1 cellular context compared by ENCODE assay signal in the genomic region with DNA sequence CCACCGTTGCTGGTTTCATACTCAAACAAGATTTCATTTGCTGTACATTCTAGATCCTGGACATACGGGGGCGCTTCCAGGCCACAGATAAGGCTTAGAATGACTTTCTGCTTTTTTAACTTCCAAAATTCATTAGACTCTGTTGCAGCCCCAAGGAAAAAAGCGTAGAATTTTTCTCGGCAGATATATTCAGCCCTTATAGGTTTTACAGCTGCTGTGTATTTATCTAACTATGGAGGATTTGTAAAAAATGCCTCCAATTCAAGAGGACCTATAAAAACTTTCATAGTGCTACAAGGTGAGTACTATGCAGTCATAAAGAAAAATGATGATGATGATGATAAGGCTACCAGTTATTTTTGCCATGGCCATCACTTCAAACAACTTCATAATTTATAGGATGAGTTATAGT.
TF ChIP-seq lines count a peak whose summit lies in the region.

No MANE protein-coding gene starts in this region.

TF ChIP-seq in K562, 482 proteins besides CTCF, POLR2A, EP300 and RAD21 (continues in another document):
- TF ChIP-seq RBM25 (IDR thresholded peaks at IDR 0.05; ENCODE audit: low read depth, low read length, severe bottlenecking) (peak; percentile 46), CBX3 (IDR thresholded peaks at IDR 0.05; ENCODE audit: borderline replicate concordance in 1 of 2, low read length in 2 of 2) (0 out of 3 replicates have a peak, but pooled peaks of 1 of the 2 experiments have one; percentile 49), SIN3B (IDR thresholded peaks at IDR 0.05; ENCODE audit: low read depth) (no peak), GATA2 (CRISPR knock-in tag; IDR thresholded peaks at IDR 0.05) (0 out of 2 replicates have a peak, but pooled peaks have one; percentile 24), SMARCA4 (IDR thresholded peaks at IDR 0.05) (peak; percentile 50; the same call in 1 of the 2 replicates), SMC3 (conservative IDR thresholded peaks at IDR 0.05; ENCODE audit: insufficient read depth, low read depth, low read length) (peak; percentile 74), EP400 (IDR thresholded peaks at IDR 0.05) (peak; percentile 30), RCOR1 (IDR thresholded peaks at IDR 0.05; ENCODE audit: borderline replicate concordance in 1 of 2, low read depth in 2 of 2, low read length in 2 of 2) (peak in 1 of 2 experiments; percentile 25; a peak in 1 of 4 replicates), ZEB2 (IDR thresholded peaks at IDR 0.05) (0 out of 2 replicates have a peak, but pooled peaks have one; percentile 18), ZNF146 (CRISPR knock-in tag; IDR thresholded peaks at IDR 0.05; ENCODE audit: unreplicated experiment) (peak; percentile 84), ZNF384 (IDR thresholded peaks at IDR 0.05; ENCODE audit: low read depth, low read length) (peak; percentile 74), WHSC1 (IDR thresholded peaks at IDR 0.05; ENCODE audit: low read length) (no peak), PPARD (CRISPR knock-in tag; IDR thresholded peaks at IDR 0.05) (no peak), MAZ (CRISPR knock-in tag; conservative IDR thresholded peaks at IDR 0.05 in 1 of 2, IDR thresholded peaks at IDR 0.05 in 1 of 2) (0 out of 4 replicates have a peak, but pooled peaks of 1 of the 2 experiments have one; percentile 3), TAF9B (IDR thresholded peaks at IDR 0.05; ENCODE audit: partially characterized antibody) (peak; percentile 28), ARNT (IDR thresholded peaks at IDR 0.05) (peak in 1 of 2 experiments; percentile 73; a peak in 2 of 4 replicates), ZNF408 (CRISPR knock-in tag; IDR thresholded peaks at IDR 0.05; ENCODE audit: low read depth) (no peak), ARID2 (IDR thresholded peaks at IDR 0.05) (peak; percentile 22; the same call in 1 of the 2 replicates), NFE2 (IDR thresholded peaks at IDR 0.05; ENCODE audit: low read depth) (peak; percentile 60; the same call in 1 of the 2 replicates), HDAC3 (IDR thresholded peaks at IDR 0.05; ENCODE audit: borderline replicate concordance, partially characterized antibody) (peak; percentile 61), TEAD4 (IDR thresholded peaks at IDR 0.05; ENCODE audit: low read length) (0 out of 2 replicates have a peak, but pooled peaks have one; percentile 16), TEAD4 (CRISPR knock-in tag; IDR thresholded peaks at IDR 0.05; ENCODE audit: borderline replicate concordance) (no peak), ZNF24 (IDR thresholded peaks at IDR 0.05) (no peak)
- TF ChIP-seq, protein P1, sequence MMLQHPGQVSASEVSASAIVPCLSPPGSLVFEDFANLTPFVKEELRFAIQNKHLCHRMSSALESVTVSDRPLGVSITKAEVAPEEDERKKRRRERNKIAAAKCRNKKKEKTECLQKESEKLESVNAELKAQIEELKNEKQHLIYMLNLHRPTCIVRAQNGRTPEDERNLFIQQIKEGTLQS (IDR thresholded peaks at IDR 0.05) = no peak
- TF ChIP-seq, protein P1 (CRISPR knock-in tag; conservative IDR thresholded peaks at IDR 0.05) = 0 out of 2 replicates have a peak, but pooled peaks have one; percentile 33
- TF ChIP-seq, protein P2, sequence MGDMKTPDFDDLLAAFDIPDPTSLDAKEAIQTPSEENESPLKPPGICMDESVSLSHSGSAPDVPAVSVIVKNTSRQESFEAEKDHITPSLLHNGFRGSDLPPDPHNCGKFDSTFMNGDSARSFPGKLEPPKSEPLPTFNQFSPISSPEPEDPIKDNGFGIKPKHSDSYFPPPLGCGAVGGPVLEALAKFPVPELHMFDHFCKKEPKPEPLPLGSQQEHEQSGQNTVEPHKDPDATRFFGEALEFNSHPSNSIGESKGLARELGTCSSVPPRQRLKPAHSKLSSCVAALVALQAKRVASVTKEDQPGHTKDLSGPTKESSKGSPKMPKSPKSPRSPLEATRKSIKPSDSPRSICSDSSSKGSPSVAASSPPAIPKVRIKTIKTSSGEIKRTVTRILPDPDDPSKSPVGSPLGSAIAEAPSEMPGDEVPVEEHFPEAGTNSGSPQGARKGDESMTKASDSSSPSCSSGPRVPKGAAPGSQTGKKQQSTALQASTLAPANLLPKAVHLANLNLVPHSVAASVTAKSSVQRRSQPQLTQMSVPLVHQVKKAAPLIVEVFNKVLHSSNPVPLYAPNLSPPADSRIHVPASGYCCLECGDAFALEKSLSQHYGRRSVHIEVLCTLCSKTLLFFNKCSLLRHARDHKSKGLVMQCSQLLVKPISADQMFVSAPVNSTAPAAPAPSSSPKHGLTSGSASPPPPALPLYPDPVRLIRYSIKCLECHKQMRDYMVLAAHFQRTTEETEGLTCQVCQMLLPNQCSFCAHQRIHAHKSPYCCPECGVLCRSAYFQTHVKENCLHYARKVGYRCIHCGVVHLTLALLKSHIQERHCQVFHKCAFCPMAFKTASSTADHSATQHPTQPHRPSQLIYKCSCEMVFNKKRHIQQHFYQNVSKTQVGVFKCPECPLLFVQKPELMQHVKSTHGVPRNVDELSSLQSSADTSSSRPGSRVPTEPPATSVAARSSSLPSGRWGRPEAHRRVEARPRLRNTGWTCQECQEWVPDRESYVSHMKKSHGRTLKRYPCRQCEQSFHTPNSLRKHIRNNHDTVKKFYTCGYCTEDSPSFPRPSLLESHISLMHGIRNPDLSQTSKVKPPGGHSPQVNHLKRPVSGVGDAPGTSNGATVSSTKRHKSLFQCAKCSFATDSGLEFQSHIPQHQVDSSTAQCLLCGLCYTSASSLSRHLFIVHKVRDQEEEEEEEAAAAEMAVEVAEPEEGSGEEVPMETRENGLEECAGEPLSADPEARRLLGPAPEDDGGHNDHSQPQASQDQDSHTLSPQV (IDR thresholded peaks at IDR 0.05) = peak; percentile 72; the same call in 1 of the 2 replicates
- TF ChIP-seq, protein P3, sequence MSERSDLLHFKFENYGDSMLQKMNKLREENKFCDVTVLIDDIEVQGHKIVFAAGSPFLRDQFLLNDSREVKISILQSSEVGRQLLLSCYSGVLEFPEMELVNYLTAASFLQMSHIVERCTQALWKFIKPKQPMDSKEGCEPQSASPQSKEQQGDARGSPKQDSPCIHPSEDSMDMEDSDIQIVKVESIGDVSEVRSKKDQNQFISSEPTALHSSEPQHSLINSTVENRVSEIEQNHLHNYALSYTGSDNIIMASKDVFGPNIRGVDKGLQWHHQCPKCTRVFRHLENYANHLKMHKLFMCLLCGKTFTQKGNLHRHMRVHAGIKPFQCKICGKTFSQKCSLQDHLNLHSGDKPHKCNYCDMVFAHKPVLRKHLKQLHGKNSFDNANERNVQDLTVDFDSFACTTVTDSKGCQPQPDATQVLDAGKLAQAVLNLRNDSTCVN (CRISPR knock-in tag; IDR thresholded peaks at IDR 0.05) = no peak
- TF ChIP-seq, protein P4, sequence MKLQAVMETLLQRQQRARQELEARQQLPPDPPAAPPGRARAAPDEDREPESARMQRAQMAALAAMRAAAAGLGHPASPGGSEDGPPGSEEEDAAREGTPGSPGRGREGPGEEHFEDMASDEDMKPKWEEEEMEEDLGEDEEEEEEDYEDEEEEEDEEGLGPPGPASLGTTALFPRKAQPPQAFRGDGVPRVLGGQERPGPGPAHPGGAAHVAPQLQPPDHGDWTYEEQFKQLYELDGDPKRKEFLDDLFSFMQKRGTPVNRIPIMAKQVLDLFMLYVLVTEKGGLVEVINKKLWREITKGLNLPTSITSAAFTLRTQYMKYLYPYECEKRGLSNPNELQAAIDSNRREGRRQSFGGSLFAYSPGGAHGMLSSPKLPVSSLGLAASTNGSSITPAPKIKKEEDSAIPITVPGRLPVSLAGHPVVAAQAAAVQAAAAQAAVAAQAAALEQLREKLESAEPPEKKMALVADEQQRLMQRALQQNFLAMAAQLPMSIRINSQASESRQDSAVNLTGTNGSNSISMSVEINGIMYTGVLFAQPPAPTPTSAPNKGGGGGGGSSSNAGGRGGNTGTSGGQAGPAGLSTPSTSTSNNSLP (IDR thresholded peaks at IDR 0.05; ENCODE audit: borderline replicate concordance, low read depth, low read length) = 0 out of 2 replicates have a peak, but pooled peaks have one; percentile 47
- TF ChIP-seq, protein P5, sequence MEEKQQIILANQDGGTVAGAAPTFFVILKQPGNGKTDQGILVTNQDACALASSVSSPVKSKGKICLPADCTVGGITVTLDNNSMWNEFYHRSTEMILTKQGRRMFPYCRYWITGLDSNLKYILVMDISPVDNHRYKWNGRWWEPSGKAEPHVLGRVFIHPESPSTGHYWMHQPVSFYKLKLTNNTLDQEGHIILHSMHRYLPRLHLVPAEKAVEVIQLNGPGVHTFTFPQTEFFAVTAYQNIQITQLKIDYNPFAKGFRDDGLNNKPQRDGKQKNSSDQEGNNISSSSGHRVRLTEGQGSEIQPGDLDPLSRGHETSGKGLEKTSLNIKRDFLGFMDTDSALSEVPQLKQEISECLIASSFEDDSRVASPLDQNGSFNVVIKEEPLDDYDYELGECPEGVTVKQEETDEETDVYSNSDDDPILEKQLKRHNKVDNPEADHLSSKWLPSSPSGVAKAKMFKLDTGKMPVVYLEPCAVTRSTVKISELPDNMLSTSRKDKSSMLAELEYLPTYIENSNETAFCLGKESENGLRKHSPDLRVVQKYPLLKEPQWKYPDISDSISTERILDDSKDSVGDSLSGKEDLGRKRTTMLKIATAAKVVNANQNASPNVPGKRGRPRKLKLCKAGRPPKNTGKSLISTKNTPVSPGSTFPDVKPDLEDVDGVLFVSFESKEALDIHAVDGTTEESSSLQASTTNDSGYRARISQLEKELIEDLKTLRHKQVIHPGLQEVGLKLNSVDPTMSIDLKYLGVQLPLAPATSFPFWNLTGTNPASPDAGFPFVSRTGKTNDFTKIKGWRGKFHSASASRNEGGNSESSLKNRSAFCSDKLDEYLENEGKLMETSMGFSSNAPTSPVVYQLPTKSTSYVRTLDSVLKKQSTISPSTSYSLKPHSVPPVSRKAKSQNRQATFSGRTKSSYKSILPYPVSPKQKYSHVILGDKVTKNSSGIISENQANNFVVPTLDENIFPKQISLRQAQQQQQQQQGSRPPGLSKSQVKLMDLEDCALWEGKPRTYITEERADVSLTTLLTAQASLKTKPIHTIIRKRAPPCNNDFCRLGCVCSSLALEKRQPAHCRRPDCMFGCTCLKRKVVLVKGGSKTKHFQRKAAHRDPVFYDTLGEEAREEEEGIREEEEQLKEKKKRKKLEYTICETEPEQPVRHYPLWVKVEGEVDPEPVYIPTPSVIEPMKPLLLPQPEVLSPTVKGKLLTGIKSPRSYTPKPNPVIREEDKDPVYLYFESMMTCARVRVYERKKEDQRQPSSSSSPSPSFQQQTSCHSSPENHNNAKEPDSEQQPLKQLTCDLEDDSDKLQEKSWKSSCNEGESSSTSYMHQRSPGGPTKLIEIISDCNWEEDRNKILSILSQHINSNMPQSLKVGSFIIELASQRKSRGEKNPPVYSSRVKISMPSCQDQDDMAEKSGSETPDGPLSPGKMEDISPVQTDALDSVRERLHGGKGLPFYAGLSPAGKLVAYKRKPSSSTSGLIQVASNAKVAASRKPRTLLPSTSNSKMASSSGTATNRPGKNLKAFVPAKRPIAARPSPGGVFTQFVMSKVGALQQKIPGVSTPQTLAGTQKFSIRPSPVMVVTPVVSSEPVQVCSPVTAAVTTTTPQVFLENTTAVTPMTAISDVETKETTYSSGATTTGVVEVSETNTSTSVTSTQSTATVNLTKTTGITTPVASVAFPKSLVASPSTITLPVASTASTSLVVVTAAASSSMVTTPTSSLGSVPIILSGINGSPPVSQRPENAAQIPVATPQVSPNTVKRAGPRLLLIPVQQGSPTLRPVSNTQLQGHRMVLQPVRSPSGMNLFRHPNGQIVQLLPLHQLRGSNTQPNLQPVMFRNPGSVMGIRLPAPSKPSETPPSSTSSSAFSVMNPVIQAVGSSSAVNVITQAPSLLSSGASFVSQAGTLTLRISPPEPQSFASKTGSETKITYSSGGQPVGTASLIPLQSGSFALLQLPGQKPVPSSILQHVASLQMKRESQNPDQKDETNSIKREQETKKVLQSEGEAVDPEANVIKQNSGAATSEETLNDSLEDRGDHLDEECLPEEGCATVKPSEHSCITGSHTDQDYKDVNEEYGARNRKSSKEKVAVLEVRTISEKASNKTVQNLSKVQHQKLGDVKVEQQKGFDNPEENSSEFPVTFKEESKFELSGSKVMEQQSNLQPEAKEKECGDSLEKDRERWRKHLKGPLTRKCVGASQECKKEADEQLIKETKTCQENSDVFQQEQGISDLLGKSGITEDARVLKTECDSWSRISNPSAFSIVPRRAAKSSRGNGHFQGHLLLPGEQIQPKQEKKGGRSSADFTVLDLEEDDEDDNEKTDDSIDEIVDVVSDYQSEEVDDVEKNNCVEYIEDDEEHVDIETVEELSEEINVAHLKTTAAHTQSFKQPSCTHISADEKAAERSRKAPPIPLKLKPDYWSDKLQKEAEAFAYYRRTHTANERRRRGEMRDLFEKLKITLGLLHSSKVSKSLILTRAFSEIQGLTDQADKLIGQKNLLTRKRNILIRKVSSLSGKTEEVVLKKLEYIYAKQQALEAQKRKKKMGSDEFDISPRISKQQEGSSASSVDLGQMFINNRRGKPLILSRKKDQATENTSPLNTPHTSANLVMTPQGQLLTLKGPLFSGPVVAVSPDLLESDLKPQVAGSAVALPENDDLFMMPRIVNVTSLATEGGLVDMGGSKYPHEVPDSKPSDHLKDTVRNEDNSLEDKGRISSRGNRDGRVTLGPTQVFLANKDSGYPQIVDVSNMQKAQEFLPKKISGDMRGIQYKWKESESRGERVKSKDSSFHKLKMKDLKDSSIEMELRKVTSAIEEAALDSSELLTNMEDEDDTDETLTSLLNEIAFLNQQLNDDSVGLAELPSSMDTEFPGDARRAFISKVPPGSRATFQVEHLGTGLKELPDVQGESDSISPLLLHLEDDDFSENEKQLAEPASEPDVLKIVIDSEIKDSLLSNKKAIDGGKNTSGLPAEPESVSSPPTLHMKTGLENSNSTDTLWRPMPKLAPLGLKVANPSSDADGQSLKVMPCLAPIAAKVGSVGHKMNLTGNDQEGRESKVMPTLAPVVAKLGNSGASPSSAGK (IDR thresholded peaks at IDR 0.05) = no peak
- TF ChIP-seq, protein P6, sequence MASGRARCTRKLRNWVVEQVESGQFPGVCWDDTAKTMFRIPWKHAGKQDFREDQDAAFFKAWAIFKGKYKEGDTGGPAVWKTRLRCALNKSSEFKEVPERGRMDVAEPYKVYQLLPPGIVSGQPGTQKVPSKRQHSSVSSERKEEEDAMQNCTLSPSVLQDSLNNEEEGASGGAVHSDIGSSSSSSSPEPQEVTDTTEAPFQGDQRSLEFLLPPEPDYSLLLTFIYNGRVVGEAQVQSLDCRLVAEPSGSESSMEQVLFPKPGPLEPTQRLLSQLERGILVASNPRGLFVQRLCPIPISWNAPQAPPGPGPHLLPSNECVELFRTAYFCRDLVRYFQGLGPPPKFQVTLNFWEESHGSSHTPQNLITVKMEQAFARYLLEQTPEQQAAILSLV (tag; IDR thresholded peaks at IDR 0.05) = no peak
- TF ChIP-seq, protein P7, sequence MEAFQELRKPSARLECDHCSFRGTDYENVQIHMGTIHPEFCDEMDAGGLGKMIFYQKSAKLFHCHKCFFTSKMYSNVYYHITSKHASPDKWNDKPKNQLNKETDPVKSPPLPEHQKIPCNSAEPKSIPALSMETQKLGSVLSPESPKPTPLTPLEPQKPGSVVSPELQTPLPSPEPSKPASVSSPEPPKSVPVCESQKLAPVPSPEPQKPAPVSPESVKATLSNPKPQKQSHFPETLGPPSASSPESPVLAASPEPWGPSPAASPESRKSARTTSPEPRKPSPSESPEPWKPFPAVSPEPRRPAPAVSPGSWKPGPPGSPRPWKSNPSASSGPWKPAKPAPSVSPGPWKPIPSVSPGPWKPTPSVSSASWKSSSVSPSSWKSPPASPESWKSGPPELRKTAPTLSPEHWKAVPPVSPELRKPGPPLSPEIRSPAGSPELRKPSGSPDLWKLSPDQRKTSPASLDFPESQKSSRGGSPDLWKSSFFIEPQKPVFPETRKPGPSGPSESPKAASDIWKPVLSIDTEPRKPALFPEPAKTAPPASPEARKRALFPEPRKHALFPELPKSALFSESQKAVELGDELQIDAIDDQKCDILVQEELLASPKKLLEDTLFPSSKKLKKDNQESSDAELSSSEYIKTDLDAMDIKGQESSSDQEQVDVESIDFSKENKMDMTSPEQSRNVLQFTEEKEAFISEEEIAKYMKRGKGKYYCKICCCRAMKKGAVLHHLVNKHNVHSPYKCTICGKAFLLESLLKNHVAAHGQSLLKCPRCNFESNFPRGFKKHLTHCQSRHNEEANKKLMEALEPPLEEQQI (IDR thresholded peaks at IDR 0.05) = peak; percentile 91
